Comparison of ENCODE assay signal across 8 cellular contexts in genomic region chr11:6746086-6746618, GRCh38. TPM values are rescaled to one million over a fixed set of nuclear protein-coding genes. Genes with fewer than 3 reads are reported as not detected.
DNase-seq lines count a peak whose midpoint lies in the region; ATAC-seq and TF ChIP-seq lines count a peak whose summit lies in the region.

No MANE protein-coding gene starts in this region.

- H3K27me3 ChIP-seq in lung (ENCODE audit: control insufficient read depth, insufficient read depth): no peaks in the 10 kb centered on the region

- peak overlapping the region; percentile 49 for H3K4me3 ChIP-seq in lung

- ATAC-seq in HG03354 (IDR thresholded peaks at IDR 0.05; ENCODE audit: poor library complexity, severe bottlenecking, unreplicated experiment) (peak; percentile 86), lung (ENCODE audit: insufficient read depth, low FRiP score) (no peak)

- peaks cover 0 to 5% of the 10 kb centered on the region in 2 donors for H3K4me1 ChIP-seq in lung (ENCODE audit: control insufficient read depth in 2 of 2, insufficient read depth in 2 of 2, low read length in 2 of 2)

- TF ChIP-seq CTCF in lung (IDR thresholded peaks at IDR 0.05; ENCODE audit: control extremely low read depth, extremely low read depth): no peak

- no peaks in the 10 kb centered on the region for H3K9me3 ChIP-seq in lung (ENCODE audit: control insufficient read depth in 2 of 2, insufficient read depth in 1 of 2, low read length in 1 of 2)

- peak; percentile 8 for DNase-seq in stimulated activated CD8-positive, alpha-beta memory T cell treated with anti-CD3 and anti-CD28 coated beads, Interleukin-12 subunit alpha, Interleukin-12 subunit beta, amount 100 ng/mL, for 4 hours (ENCODE audit: low read depth)
- no peak for DNase-seq in stimulated activated CD8-positive, alpha-beta memory T cell treated with anti-CD3 and anti-CD28 coated beads, Interleukin-4, amount 100 ng/mL, for 48 hours
- peak; percentile 43 for DNase-seq in activated T-cell treated with anti-CD3 and anti-CD28 coated beads, Interleukin-2, amount 50 U/mL, for 1 hour
- DNase-seq in lung (ENCODE audit: low spot score) (no peak), COLO829 (ENCODE audit: low spot score) (no peak), NCI-H446 treated with DMSO at 0.1 percent for 48 hours (lab: John Stamatoyannopoulos, UW) (no peak), inferior parietal cortex (ENCODE audit: extremely low spot score) (no peak)

- 20 to 28% methylated on average over 5 of the region's 5 CpGs for WGBS in lung, 2 donors

- H3K36me3 ChIP-seq in lung (ENCODE audit: control insufficient read depth in 2 of 2, insufficient read depth in 2 of 2, low read length in 2 of 2): no peaks in the 10 kb centered on the region

- peak overlapping the region; percentile 71 to 95 for H3K27ac ChIP-seq in lung (ENCODE audit: low read depth in 1 of 2, low read length in 1 of 2)

RNA-seq across cellular contexts. Expression of gene OR2AG2, which starts 25.6 kb away (rescaled TPM):
- total RNA-seq in lung: under 1 TPM; 0.06 to 0.18 TPM
- polyA plus RNA-seq in lung: under 1 TPM in 1 of 2 donors, not detected in 1; 0.01 TPM

RNA-seq across cellular contexts. Expression of gene OR2AG1, which starts 36.7 kb away (rescaled TPM):
- total RNA-seq in lung: not detected
- polyA plus RNA-seq in lung: not detected

RNA-seq across cellular contexts. Expression of gene OR6A2, which starts 53.3 kb away (rescaled TPM):
- under 1 TPM; 0.21 to 0.23 TPM for total RNA-seq in lung
- polyA plus RNA-seq in lung: not detected

Comparison
In these comparisons a context has a peak if more than half of its experiments do, and no peak if none do; other contexts are left out.
1. DNase-seq: peak in stimulated activated CD8-positive, alpha-beta memory T cell treated with anti-CD3 and anti-CD28 coated beads, Interleukin-12 subunit alpha, Interleukin-12 subunit beta, amount 100 ng/mL, for 4 hours (single experiment) and activated T-cell treated with anti-CD3 and anti-CD28 coated beads, Interleukin-2, amount 50 U/mL, for 1 hour (single experiment); none in stimulated activated CD8-positive, alpha-beta memory T cell treated with anti-CD3 and anti-CD28 coated beads, Interleukin-4, amount 100 ng/mL, for 48 hours (single experiment), lung (single experiment), COLO829 (single experiment), NCI-H446 treated with DMSO at 0.1 percent for 48 hours (single experiment) and inferior parietal cortex (single experiment).